ENCODE assay signal across 22 cellular contexts in genomic region chr6:1840491-1841121, GRCh38.
DNase-seq lines count a peak whose midpoint lies in the region; ATAC-seq, FAIRE-seq and TF ChIP-seq lines count a peak whose summit lies in the region.
"Had no signal": no experiment of that assay in that cellular context is flagged by ENCODE, and none has a peak within 500 bp of the region (broad histone marks: within the 10 kb centered on the region; RNA-seq: fewer than 3 reads in every experiment).

No MANE protein-coding gene starts in this region.

- no peaks in the 10 kb centered on the region for H3K9me3 ChIP-seq in Karpas-422 (ENCODE audit: low read length)
- H3K9me3 ChIP-seq in skeletal muscle tissue (ENCODE audit: control insufficient read depth in 3 of 3, low read length in 3 of 3), result no peaks in the 10 kb centered on the region
- H3K9me3 ChIP-seq: BE2C, MG63 had no signal

- no peak for FAIRE-seq in bronchial epithelial cell (lab: Jason Lieb, UNC)
- FAIRE-seq: D721Med, GM12892 had no signal

- H3K4me1 Mint-ChIP-seq in activated T-cell treated with anti-CD3 and anti-CD28 coated beads, Interleukin-2, amount 50 U/mL, for 4 hours (ENCODE audit: low read depth), result no peaks in the 10 kb centered on the region
- H3K4me1 Mint-ChIP-seq: CD4-positive, alpha-beta memory T cell had no signal

- no peaks in the 10 kb centered on the region for H3K36me3 ChIP-seq in Karpas-422 (ENCODE audit: insufficient read depth, low read length)
- H3K36me3 ChIP-seq in bronchial epithelial cell (ENCODE audit: control insufficient read depth, insufficient read depth, low read length), result no peaks in the 10 kb centered on the region
- H3K36me3 ChIP-seq in skeletal muscle tissue (ENCODE audit: control insufficient read depth in 3 of 3, insufficient read depth in 3 of 3, low read length in 3 of 3), result no peaks in the 10 kb centered on the region
- H3K36me3 ChIP-seq: BE2C, MG63 had no signal

- H3K27me3 ChIP-seq in Karpas-422 (ENCODE audit: low read length) (no peaks in the 10 kb centered on the region), bronchial epithelial cell (ENCODE audit: control insufficient read depth, insufficient read depth, low read length) (no peaks in the 10 kb centered on the region), skeletal muscle tissue (ENCODE audit: control insufficient read depth in 3 of 3, insufficient read depth in 3 of 3, low read length in 3 of 3) (no peaks in the 10 kb centered on the region)
- H3K27me3 ChIP-seq: BE2C, MG63 had no signal

- no peak overlapping the region for H3K9ac ChIP-seq in Karpas-422 (ENCODE audit: low read length)
- no peak overlapping the region for H3K9ac ChIP-seq in skeletal muscle tissue (ENCODE audit: low read depth in 1 of 3, low read length in 3 of 3)

- H3K4me1 ChIP-seq in Karpas-422 (ENCODE audit: low read length) (no peaks in the 10 kb centered on the region), skeletal muscle tissue (ENCODE audit: control insufficient read depth in 3 of 3, insufficient read depth in 3 of 3, low read length in 3 of 3) (no peaks in the 10 kb centered on the region)

- no peak overlapping the region for H3K4me3 Mint-ChIP-seq in activated T-cell treated with anti-CD3 and anti-CD28 coated beads, Interleukin-2, amount 50 U/mL, for 4 hours
- H3K4me3 Mint-ChIP-seq: CD4-positive, alpha-beta memory T cell; GM23338 had no signal

- no peaks in the 10 kb centered on the region for H3K9me3 Mint-ChIP-seq in activated T-cell treated with anti-CD3 and anti-CD28 coated beads, Interleukin-2, amount 50 U/mL, for 4 hours
- H3K9me3 Mint-ChIP-seq: CD4-positive, alpha-beta memory T cell had no signal

- H3K9me2 ChIP-seq in Karpas-422 (replicated peaks; ENCODE audit: insufficient read depth, low read length), result no peaks in the 10 kb centered on the region

- no peak overlapping the region for H2AFZ ChIP-seq in Karpas-422 (ENCODE audit: low read length)
- H2AFZ ChIP-seq: GM23338, PC-9 had no signal

- H3K27me3 Mint-ChIP-seq in activated T-cell treated with anti-CD3 and anti-CD28 coated beads, Interleukin-2, amount 50 U/mL, for 4 hours (ENCODE audit: low read depth), result no peaks in the 10 kb centered on the region
- H3K27me3 Mint-ChIP-seq: CD4-positive, alpha-beta memory T cell had no signal

- ATAC-seq in GM18502 (IDR thresholded peaks at IDR 0.05; ENCODE audit: poor library complexity, unreplicated experiment), result no peak
- ATAC-seq in activated T-cell treated with anti-CD3 and anti-CD28 coated beads, Interleukin-2, amount 50 U/mL, for 4 hours, result no peak
- ATAC-seq: GM23338 had no signal

- no peaks in the 10 kb centered on the region for H3K79me2 ChIP-seq in Karpas-422 (ENCODE audit: low read length)

- H3K27ac ChIP-seq in Karpas-422 (ENCODE audit: low read length) (no peak overlapping the region), skeletal muscle tissue (ENCODE audit: low read depth, low read length) (peak overlapping the region; percentile 6)
- H3K27ac ChIP-seq: PC-9 had no signal

- no peak for TF ChIP-seq CTCF in bronchial epithelial cell (IDR thresholded peaks at IDR 0.05; ENCODE audit: insufficient read depth, low read length, severe bottlenecking)
- no peak for TF ChIP-seq CTCF in fibroblast of villous mesenchyme (IDR thresholded peaks at IDR 0.05; ENCODE audit: insufficient read depth, low read depth, low read length)

- no peaks in the 10 kb centered on the region for H4K20me1 ChIP-seq in Karpas-422 (ENCODE audit: insufficient read depth, low read depth, low read length)

- no peaks in the 10 kb centered on the region for H3K36me3 Mint-ChIP-seq in activated T-cell treated with anti-CD3 and anti-CD28 coated beads, Interleukin-2, amount 50 U/mL, for 4 hours (ENCODE audit: insufficient read depth)
- H3K36me3 Mint-ChIP-seq: CD4-positive, alpha-beta memory T cell had no signal

- no peak overlapping the region for H3K4me2 ChIP-seq in Karpas-422 (ENCODE audit: low read depth, low read length, poor library complexity, severe bottlenecking)
- H3K4me2 ChIP-seq: GM23338, PC-9 had no signal

- DNase-seq in Karpas-422 (peak; percentile 11), bronchial epithelial cell (ENCODE audit: low read depth) (peak; percentile 64), fibroblast of villous mesenchyme (ENCODE audit: low read depth) (peak; percentile 41), activated T-cell treated with anti-CD3 and anti-CD28 coated beads for 4 hours (no peak), NK-92 (lab: John Stamatoyannopoulos, UW; ENCODE audit: unreplicated experiment) (no peak)
- no peak for DNase-seq in activated T-cell treated with anti-CD3 and anti-CD28 coated beads, Interleukin-2, amount 50 U/mL, for 4 hours
- DNase-seq: BE2C; CD4-positive, alpha-beta memory T cell; DND-41; GDM1; KG1; MG63; NCI-H1092 treated with DMSO at 0.1 percent for 48 hours; NCI-H1694; NCI-H2107; NCI-H345; PC-9 had no signal

- H3K4me3 ChIP-seq in Karpas-422 (ENCODE audit: low read length), result no peak overlapping the region
- no peak overlapping the region for H3K4me3 ChIP-seq in bronchial epithelial cell (ENCODE audit: low read depth, low read length)
- H3K4me3 ChIP-seq in fibroblast of villous mesenchyme (ENCODE audit: low read depth, low read length), result no peak overlapping the region
- no peak overlapping the region for H3K4me3 ChIP-seq in skeletal muscle tissue (ENCODE audit: low read length in 3 of 3)
- H3K4me3 ChIP-seq: GM23338, MG63, PC-9 had no signal

Comparison
In these comparisons a context has a peak if more than half of its experiments do, and no peak if none do; other contexts are left out.
1. DNase-seq: peak in Karpas-422 (single experiment), bronchial epithelial cell (single experiment) and fibroblast of villous mesenchyme (single experiment); none in activated T-cell treated with anti-CD3 and anti-CD28 coated beads, Interleukin-2, amount 50 U/mL, for 4 hours (single experiment), activated T-cell treated with anti-CD3 and anti-CD28 coated beads for 4 hours (single experiment) and NK-92 (single experiment).